ENCODE assay signal across 1 cellular context in genomic region chr1:23727362-23727811, GRCh38.
TF ChIP-seq lines count a peak whose summit lies in the region.

No MANE protein-coding gene starts in this region.

TF ChIP-seq in GM23338, 12 proteins besides CTCF, POLR2A, EP300 and RAD21 (continued from another document):
- TF ChIP-seq, protein P1, sequence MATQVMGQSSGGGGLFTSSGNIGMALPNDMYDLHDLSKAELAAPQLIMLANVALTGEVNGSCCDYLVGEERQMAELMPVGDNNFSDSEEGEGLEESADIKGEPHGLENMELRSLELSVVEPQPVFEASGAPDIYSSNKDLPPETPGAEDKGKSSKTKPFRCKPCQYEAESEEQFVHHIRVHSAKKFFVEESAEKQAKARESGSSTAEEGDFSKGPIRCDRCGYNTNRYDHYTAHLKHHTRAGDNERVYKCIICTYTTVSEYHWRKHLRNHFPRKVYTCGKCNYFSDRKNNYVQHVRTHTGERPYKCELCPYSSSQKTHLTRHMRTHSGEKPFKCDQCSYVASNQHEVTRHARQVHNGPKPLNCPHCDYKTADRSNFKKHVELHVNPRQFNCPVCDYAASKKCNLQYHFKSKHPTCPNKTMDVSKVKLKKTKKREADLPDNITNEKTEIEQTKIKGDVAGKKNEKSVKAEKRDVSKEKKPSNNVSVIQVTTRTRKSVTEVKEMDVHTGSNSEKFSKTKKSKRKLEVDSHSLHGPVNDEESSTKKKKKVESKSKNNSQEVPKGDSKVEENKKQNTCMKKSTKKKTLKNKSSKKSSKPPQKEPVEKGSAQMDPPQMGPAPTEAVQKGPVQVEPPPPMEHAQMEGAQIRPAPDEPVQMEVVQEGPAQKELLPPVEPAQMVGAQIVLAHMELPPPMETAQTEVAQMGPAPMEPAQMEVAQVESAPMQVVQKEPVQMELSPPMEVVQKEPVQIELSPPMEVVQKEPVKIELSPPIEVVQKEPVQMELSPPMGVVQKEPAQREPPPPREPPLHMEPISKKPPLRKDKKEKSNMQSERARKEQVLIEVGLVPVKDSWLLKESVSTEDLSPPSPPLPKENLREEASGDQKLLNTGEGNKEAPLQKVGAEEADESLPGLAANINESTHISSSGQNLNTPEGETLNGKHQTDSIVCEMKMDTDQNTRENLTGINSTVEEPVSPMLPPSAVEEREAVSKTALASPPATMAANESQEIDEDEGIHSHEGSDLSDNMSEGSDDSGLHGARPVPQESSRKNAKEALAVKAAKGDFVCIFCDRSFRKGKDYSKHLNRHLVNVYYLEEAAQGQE (IDR thresholded peaks at IDR 0.05; ENCODE audit: unreplicated experiment): no peak
- TF ChIP-seq POLR2AphosphoS5 (IDR thresholded peaks at IDR 0.05; ENCODE audit: low read depth) (no peak), EZH2phosphoT487 (IDR thresholded peaks at IDR 0.05; ENCODE audit: unreplicated experiment) (no peak)
